ENCODE assay signal across 1 cellular context in genomic region chr11:47467372-47467771, GRCh38.
TF ChIP-seq lines count a peak whose summit lies in the region.

No MANE protein-coding gene starts in this region.

TF ChIP-seq in K562, 482 proteins besides CTCF, POLR2A, EP300 and RAD21:
- TF ChIP-seq CLOCK (CRISPR knock-in tag; IDR thresholded peaks at IDR 0.05; ENCODE audit: borderline replicate concordance) = no peak
- TF ChIP-seq ZNF717 (CRISPR knock-in tag; IDR thresholded peaks at IDR 0.05) = no peak
- no peak for TF ChIP-seq ELF1 (tag; IDR thresholded peaks at IDR 0.05)
- TF ChIP-seq ZHX1 (conservative IDR thresholded peaks at IDR 0.05; ENCODE audit: low read length) = no peak
- no peak for TF ChIP-seq MAX (CRISPR knock-in tag; IDR thresholded peaks at IDR 0.05)
- TF ChIP-seq ZNF609 (CRISPR knock-in tag; IDR thresholded peaks at IDR 0.05; ENCODE audit: borderline replicate concordance) = no peak
- no peak for TF ChIP-seq POLR3G (IDR thresholded peaks at IDR 0.05; ENCODE audit: extremely low read depth, insufficient read length, insufficient replicate concordance)
- no peak for TF ChIP-seq TSC22D4 (tag; IDR thresholded peaks at IDR 0.05)
- no peak for TF ChIP-seq TFE3 (CRISPR knock-in tag; IDR thresholded peaks at IDR 0.05)
- no peak for TF ChIP-seq TFAP4 (CRISPR knock-in tag; IDR thresholded peaks at IDR 0.05; ENCODE audit: borderline replicate concordance)
- TF ChIP-seq MTA1 (IDR thresholded peaks at IDR 0.05; ENCODE audit: borderline replicate concordance) = no peak
